Comparison of ENCODE assay signal across 23 cellular contexts in the genomic region with DNA sequence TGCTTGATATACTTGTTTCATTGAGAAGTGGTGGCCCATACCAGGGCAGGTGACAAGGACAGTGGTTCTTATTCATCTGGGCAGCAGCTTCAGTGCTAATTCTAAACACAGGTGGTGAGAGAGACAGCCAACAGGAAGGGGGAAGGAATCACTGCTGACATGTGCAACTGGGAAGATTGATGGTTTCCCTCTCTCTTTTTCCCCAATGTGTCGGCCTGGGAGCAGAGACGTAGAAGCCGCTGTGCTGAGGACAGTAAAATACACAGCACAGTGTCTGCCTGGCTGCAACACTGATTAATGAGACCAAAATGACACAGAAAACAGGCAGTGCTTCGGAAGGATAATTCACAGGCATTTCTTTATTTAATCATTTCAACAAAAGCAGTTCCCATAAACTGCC.
"Had no signal": no experiment of that assay in that cellular context is flagged by ENCODE, and none has a peak within 500 bp of the region (broad histone marks: within the 10 kb centered on the region; RNA-seq: fewer than 3 reads in every experiment).

No MANE protein-coding gene starts in this region.

- DNase-seq: activated CD4-positive, alpha-beta T cell treated with anti-CD3 and anti-CD28 coated beads, Interleukin-2, amount 10 ng/mL, durations not matched to agents 24 days and 14 days; activated CD8-positive, alpha-beta T cell treated with anti-CD3 and anti-CD28 coated beads, Interleukin-2, amount 10 ng/mL, durations not matched to agents 7 days and 5 days; activated naive CD4-positive, alpha-beta T cell treated with Interleukin-2 at 50 U/mL for 16 hours; activated naive CD8-positive, alpha-beta T cell treated with anti-CD3 and anti-CD28 coated beads, Interleukin-2, amount 10 ng/mL, durations not matched to agents 7 days and 5 days; activated T-cell treated with anti-CD3 and anti-CD28 coated beads, Interleukin-2, amount 50 U/mL, for 24 hours; amygdala; body of pancreas; caudate nucleus; dorsolateral prefrontal cortex; foreskin keratinocyte; glutamatergic neuron; islet precursor cell; naive thymus-derived CD8-positive, alpha-beta T cell; nucleus accumbens; posterior cingulate gyrus; right cardiac atrium; stimulated activated CD4-positive, alpha-beta T cell treated with anti-CD3 and anti-CD28 coated beads, Interleukin-4, amount 100 ng/mL, for 1 hour; stimulated activated naive CD8-positive, alpha-beta T cell treated with anti-CD3 and anti-CD28 coated beads, Interleukin-15, amount 100 ng/mL, for 72 hours; T-cell; T-helper 9 cell; transverse colon; uterus had no signal

- H3K27ac ChIP-seq: body of pancreas, dorsolateral prefrontal cortex, foreskin keratinocyte, suprapubic skin, transverse colon, uterus had no signal
